Comparison of ENCODE assay signal across 1 cellular context in the genomic region with DNA sequence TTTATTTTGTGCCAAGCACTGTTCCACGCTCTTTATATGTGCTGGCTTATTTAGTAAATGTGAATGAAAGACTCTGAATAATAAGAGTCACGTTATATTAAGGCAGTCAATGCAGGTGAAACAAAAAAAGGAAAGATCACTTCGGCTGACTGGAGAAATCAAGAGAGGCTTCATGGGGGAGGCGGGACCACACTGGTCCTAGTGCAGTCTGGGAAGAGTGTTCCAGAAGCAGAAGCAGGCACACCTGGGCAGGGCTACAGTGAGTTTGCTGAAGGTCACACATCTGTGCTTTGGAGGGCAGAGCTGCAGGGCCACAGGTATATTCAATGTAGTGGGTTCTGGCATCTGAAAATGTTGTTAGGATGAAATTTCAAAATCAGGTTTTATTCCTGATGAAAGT.
TF ChIP-seq lines count a peak whose summit lies in the region.

No MANE protein-coding gene starts in this region.

TF ChIP-seq in K562, 482 proteins besides CTCF, POLR2A, EP300 and RAD21 (continued from another document):
- TF ChIP-seq, protein P1, sequence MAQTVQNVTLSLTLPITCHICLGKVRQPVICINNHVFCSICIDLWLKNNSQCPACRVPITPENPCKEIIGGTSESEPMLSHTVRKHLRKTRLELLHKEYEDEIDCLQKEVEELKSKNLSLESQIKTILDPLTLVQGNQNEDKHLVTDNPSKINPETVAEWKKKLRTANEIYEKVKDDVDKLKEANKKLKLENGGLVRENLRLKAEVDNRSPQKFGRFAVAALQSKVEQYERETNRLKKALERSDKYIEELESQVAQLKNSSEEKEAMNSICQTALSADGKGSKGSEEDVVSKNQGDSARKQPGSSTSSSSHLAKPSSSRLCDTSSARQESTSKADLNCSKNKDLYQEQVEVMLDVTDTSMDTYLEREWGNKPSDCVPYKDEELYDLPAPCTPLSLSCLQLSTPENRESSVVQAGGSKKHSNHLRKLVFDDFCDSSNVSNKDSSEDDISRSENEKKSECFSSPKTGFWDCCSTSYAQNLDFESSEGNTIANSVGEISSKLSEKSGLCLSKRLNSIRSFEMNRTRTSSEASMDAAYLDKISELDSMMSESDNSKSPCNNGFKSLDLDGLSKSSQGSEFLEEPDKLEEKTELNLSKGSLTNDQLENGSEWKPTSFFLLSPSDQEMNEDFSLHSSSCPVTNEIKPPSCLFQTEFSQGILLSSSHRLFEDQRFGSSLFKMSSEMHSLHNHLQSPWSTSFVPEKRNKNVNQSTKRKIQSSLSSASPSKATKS (CRISPR knock-in tag; IDR thresholded peaks at IDR 0.05), result no peak
